In genomic region chr21:45874716-45875415, GRCh38 we compare ENCODE assay signal across 1 cellular context.
A peak's percentile ranks its signal among the peaks of the same experiment; 100 is the strongest.
TF ChIP-seq lines count a peak whose summit lies in the region.

No MANE protein-coding gene starts in this region.

TF ChIP-seq in HepG2, 621 proteins besides CTCF, POLR2A, EP300 and RAD21 (continued from another document and continues in another):
- TF ChIP-seq ZNF800 (CRISPR knock-in tag; IDR thresholded peaks at IDR 0.05) (0 out of 2 replicates have a peak, but pooled peaks have one; percentile 25), ZNF264 (CRISPR knock-in tag; IDR thresholded peaks at IDR 0.05) (no peak), REPIN1 (CRISPR knock-in tag; IDR thresholded peaks at IDR 0.05; ENCODE audit: borderline replicate concordance, low read depth) (no peak), KLF11 (CRISPR knock-in tag; IDR thresholded peaks at IDR 0.05) (no peak), SCMH1 (CRISPR knock-in tag; IDR thresholded peaks at IDR 0.05; ENCODE audit: borderline replicate concordance) (no peak), PPARG (CRISPR knock-in tag; conservative IDR thresholded peaks at IDR 0.05) (no peak), ZNF687 (CRISPR knock-in tag; IDR thresholded peaks at IDR 0.05) (peak; percentile 41; the same call in 1 of the 2 replicates), TFE3 (CRISPR knock-in tag; IDR thresholded peaks at IDR 0.05) (no peak), NFATC3 (CRISPR knock-in tag; IDR thresholded peaks at IDR 0.05) (no peak), PHF5A (CRISPR knock-in tag; IDR thresholded peaks at IDR 0.05; ENCODE audit: low read depth, unreplicated experiment) (no peak), ZNF414 (CRISPR knock-in tag; IDR thresholded peaks at IDR 0.05) (no peak), CCAR2 (optimal IDR thresholded peaks at IDR 0.05; ENCODE audit: low read depth, low read length) (no peak), ZSCAN22 (CRISPR knock-in tag; IDR thresholded peaks at IDR 0.05) (no peak), ZNF790 (CRISPR knock-in tag; IDR thresholded peaks at IDR 0.05; ENCODE audit: borderline replicate concordance) (no peak), ZNF547 (CRISPR knock-in tag; IDR thresholded peaks at IDR 0.05) (no peak), IRF1 (CRISPR knock-in tag; IDR thresholded peaks at IDR 0.05; ENCODE audit: low read depth) (no peak), KLF12 (CRISPR knock-in tag; IDR thresholded peaks at IDR 0.05; ENCODE audit: borderline replicate concordance) (no peak), MEF2D (CRISPR knock-in tag; IDR thresholded peaks at IDR 0.05) (no peak), SNAPC5 (CRISPR knock-in tag; IDR thresholded peaks at IDR 0.05; ENCODE audit: borderline replicate concordance) (no peak), CREBL2 (CRISPR knock-in tag; IDR thresholded peaks at IDR 0.05; ENCODE audit: borderline replicate concordance) (no peak), CEBPB (IDR thresholded peaks at IDR 0.05; ENCODE audit: borderline replicate concordance, low read depth, low read length) (no peak), REST (IDR thresholded peaks at IDR 0.05; ENCODE audit: borderline replicate concordance in 1 of 2, low read depth in 1 of 2, low read length in 2 of 2) (no peak), ZNF747 (CRISPR knock-in tag; IDR thresholded peaks at IDR 0.05; ENCODE audit: borderline replicate concordance) (no peak), KLF9 (CRISPR knock-in tag; IDR thresholded peaks at IDR 0.05; ENCODE audit: low read depth) (no peak), ZNF552 (CRISPR knock-in tag; IDR thresholded peaks at IDR 0.05; ENCODE audit: borderline replicate concordance) (no peak), FOXK2 (IDR thresholded peaks at IDR 0.05) (no peak), ATRX (CRISPR knock-in tag; IDR thresholded peaks at IDR 0.05; ENCODE audit: borderline replicate concordance) (no peak), ZNF180 (CRISPR knock-in tag; IDR thresholded peaks at IDR 0.05; ENCODE audit: borderline replicate concordance, low read depth) (no peak), ZNF292 (CRISPR knock-in tag; IDR thresholded peaks at IDR 0.05; ENCODE audit: borderline replicate concordance, low read depth) (no peak), TFDP1 (CRISPR knock-in tag; IDR thresholded peaks at IDR 0.05; ENCODE audit: borderline replicate concordance) (no peak), PCBP1 (IDR thresholded peaks at IDR 0.05; ENCODE audit: borderline replicate concordance, low read depth, low read length) (no peak), FOSL2 (CRISPR knock-in tag; IDR thresholded peaks at IDR 0.05) (peak; percentile 94), SMAD9 (CRISPR knock-in tag; IDR thresholded peaks at IDR 0.05) (no peak), ZNF576 (CRISPR knock-in tag; IDR thresholded peaks at IDR 0.05) (no peak), ATF7-NPFF (CRISPR knock-in tag; IDR thresholded peaks at IDR 0.05; ENCODE audit: low read depth) (no peak), ZNF503 (CRISPR knock-in tag; IDR thresholded peaks at IDR 0.05) (no peak), MXD4 (CRISPR knock-in tag; IDR thresholded peaks at IDR 0.05) (no peak), ZNF431 (CRISPR knock-in tag; IDR thresholded peaks at IDR 0.05; ENCODE audit: borderline replicate concordance, low read depth) (no peak), ZNF670 (CRISPR knock-in tag; IDR thresholded peaks at IDR 0.05; ENCODE audit: borderline replicate concordance) (0 out of 2 replicates have a peak, but pooled peaks have one; percentile 30), ZFP37 (CRISPR knock-in tag; IDR thresholded peaks at IDR 0.05; ENCODE audit: borderline replicate concordance) (no peak), ZNF510 (CRISPR knock-in tag; IDR thresholded peaks at IDR 0.05; ENCODE audit: low read depth) (no peak), NR2F1 (CRISPR knock-in tag; IDR thresholded peaks at IDR 0.05) (no peak), FLYWCH1 (CRISPR knock-in tag; IDR thresholded peaks at IDR 0.05) (no peak), NCOA1 (CRISPR knock-in tag; IDR thresholded peaks at IDR 0.05) (no peak), ZNF138 (CRISPR knock-in tag; IDR thresholded peaks at IDR 0.05; ENCODE audit: low read depth) (no peak), PHB2 (IDR thresholded peaks at IDR 0.05; ENCODE audit: partially characterized antibody) (no peak), ZNF20 (CRISPR knock-in tag; IDR thresholded peaks at IDR 0.05) (no peak), RFXAP (CRISPR knock-in tag; IDR thresholded peaks at IDR 0.05; ENCODE audit: borderline replicate concordance) (no peak), NBN (conservative IDR thresholded peaks at IDR 0.05) (no peak)
